8 cellular contexts compared by ENCODE assay signal in genomic region chr17:81860756-81861568, GRCh38. TPM values are rescaled to one million over a fixed set of nuclear protein-coding genes. Genes with fewer than 3 reads are reported as not detected.
A peak's percentile ranks its signal among the peaks of the same experiment; 100 is the strongest.
DNase-seq lines count a peak whose midpoint lies in the region; ATAC-seq and TF ChIP-seq lines count a peak whose summit lies in the region.

No MANE protein-coding gene starts in this region.

- TF ChIP-seq CTCF in GM10248 (IDR thresholded peaks at IDR 0.05; ENCODE audit: control extremely low read depth, extremely low read depth, low read depth, missing control alignments) (no peak), SK-N-SH (IDR thresholded peaks at IDR 0.05) (no peak), suprapubic skin (IDR thresholded peaks at IDR 0.05) (no peak)

- TF ChIP-seq RAD21 in SK-N-SH (IDR thresholded peaks at IDR 0.05; ENCODE audit: low read length), result no peak

- peak overlapping the region; percentile 77 to 95 for H3K4me3 ChIP-seq in SK-N-SH (ENCODE audit: low read depth in 2 of 2, low read length in 1 of 2)
- H3K4me3 ChIP-seq in suprapubic skin, result peak overlapping the region; percentile 69

- peak overlapping the region; percentile 52; the same call in 1 of the 2 replicates for H2AFZ ChIP-seq in SK-N-SH (ENCODE audit: low read depth)

- H3K27ac ChIP-seq in SK-N-SH (ENCODE audit: low read depth in 2 of 2, low read length in 1 of 2), result peak overlapping the region; percentile 90 to 92
- H3K27ac ChIP-seq in suprapubic skin, result peak overlapping the region; percentile 97

- ATAC-seq in HG02610 (IDR thresholded peaks at IDR 0.05; ENCODE audit: unreplicated experiment), result peak; percentile 81
- peak; percentile 87 to 90 for ATAC-seq in activated naive CD4-positive, alpha-beta T cell treated with anti-CD3 and anti-CD28 coated beads, Interleukin-2, amount 50 U/mL, for 72 hours

- H4K20me1 ChIP-seq in SK-N-SH (ENCODE audit: insufficient read depth), result peaks cover 53% of the 10 kb centered on the region

- no peak; a peak in 1 of 4 replicates for TF ChIP-seq EP300 in SK-N-SH (IDR thresholded peaks at IDR 0.05; ENCODE audit: borderline replicate concordance in 1 of 2, low read depth in 1 of 2, low read length in 1 of 2)
- no peak for TF ChIP-seq EP300 in suprapubic skin (IDR thresholded peaks at IDR 0.05)

- POLR2A ChIA-PET in GM10248 (lab: Yijun Ruan, JAX) (interaction anchor here (0.5 to 3.6 kb wide), 3 partner anchors 9 to 26 kb away, joined by 5 to 21 read pairs (median 6); no protein-coding TSS in a partner anchor), SK-N-SH (lab: Yijun Ruan, JAX) (interaction anchor here (0.6 to 2.3 kb wide), 9 partner anchors 9 to 178 kb away, joined by 3 to 16 read pairs (median 3); partner anchors contain the start of genes ALYREF, ANAPC11, ARHGDIA and MRPL12)

- no peaks in the 10 kb centered on the region for H3K9me2 ChIP-seq in SK-N-SH

- no peaks in the 10 kb centered on the region for H3K27me3 ChIP-seq in SK-N-SH (ENCODE audit: insufficient read depth)
- H3K27me3 ChIP-seq in suprapubic skin, result no peaks in the 10 kb centered on the region

- CTCF ChIA-PET in GM10248 (lab: Yijun Ruan, JAX), result interaction anchor here (1.9 kb wide), 1 partner anchor 9 kb away, joined by 8 read pairs; no protein-coding TSS in a partner anchor
- CTCF ChIA-PET in SK-N-SH (lab: Yijun Ruan, JAX), result interaction anchor here (0.7 to 3.6 kb wide), 6 partner anchors 9 to 148 kb away, joined by 3 to 13 read pairs (median 6); partner anchors contain the start of genes ARHGDIA and SLC25A10

- H3K9me3 Mint-ChIP-seq in activated naive CD4-positive, alpha-beta T cell treated with anti-CD3 and anti-CD28 coated beads, Interleukin-2, amount 50 U/mL, for 72 hours, result no peaks in the 10 kb centered on the region

- peaks cover 94% of the 10 kb centered on the region for H3K79me2 ChIP-seq in SK-N-SH (ENCODE audit: insufficient read depth)

- H3K4me2 ChIP-seq in SK-N-SH, result peak overlapping the region; percentile 99

- H3K4me1 ChIP-seq in SK-N-SH (ENCODE audit: control insufficient read depth in 1 of 2, insufficient read depth in 2 of 2, low read depth in 1 of 2, low read length in 1 of 2) (peaks cover 28 to 37% of the 10 kb centered on the region in 2 experiments), suprapubic skin (peaks cover 72% of the 10 kb centered on the region)

- peaks cover 28 to 42% of the 10 kb centered on the region in 2 donors for H3K36me3 Mint-ChIP-seq in activated naive CD4-positive, alpha-beta T cell treated with anti-CD3 and anti-CD28 coated beads, Interleukin-2, amount 50 U/mL, for 72 hours

- under 1% methylated on average over 59 of the region's 74 CpGs for WGBS in SK-N-SH (ENCODE audit: low lambda C conversion rate)
- WGBS in suprapubic skin, result under 1% methylated on average over 57 of the region's 74 CpGs

- DNase-seq in GM10248 (ENCODE audit: extremely low spot score) (peak; percentile 99), NCI-H1092 (lab: John Stamatoyannopoulos, UW) (peak; percentile 100), SK-N-SH (peak; percentile 100), glomerular endothelial cell (ENCODE audit: extremely low read depth, low read depth, low spot score) (peak; percentile 100), nucleus accumbens (lab: John Stamatoyannopoulos, UW) (peak; percentile 97 to 100 (median 99)), suprapubic skin (ENCODE audit: low spot score in 2 of 2) (peak; percentile 100)
- peak; percentile 99 to 100 for DNase-seq in activated naive CD4-positive, alpha-beta T cell treated with anti-CD3 and anti-CD28 coated beads, Interleukin-2, amount 50 U/mL, for 72 hours (ENCODE audit: low spot score in 2 of 2)

- H3K9ac ChIP-seq in SK-N-SH, result peak overlapping the region; percentile 98

- peaks cover 31 to 60% of the 10 kb centered on the region in 2 experiments for H3K36me3 ChIP-seq in SK-N-SH (replicated peaks in 1 of 2; ENCODE audit: control insufficient read depth in 1 of 2, insufficient read depth in 2 of 2, low read length in 1 of 2)
- H3K36me3 ChIP-seq in suprapubic skin, result peaks cover 11% of the 10 kb centered on the region

- peak overlapping the region; percentile 96 to 98 for H3K27ac Mint-ChIP-seq in activated naive CD4-positive, alpha-beta T cell treated with anti-CD3 and anti-CD28 coated beads, Interleukin-2, amount 50 U/mL, for 72 hours

- TF ChIP-seq POLR2A in suprapubic skin (IDR thresholded peaks at IDR 0.05), result peak; percentile 68 to 93

- H3K9me3 ChIP-seq in SK-N-SH (no peaks in the 10 kb centered on the region), suprapubic skin (no peaks in the 10 kb centered on the region)

- H3F3A ChIP-seq in SK-N-SH (replicated peaks; ENCODE audit: insufficient read depth), result peaks cover 27% of the 10 kb centered on the region

TF ChIP-seq in SK-N-SH, 30 proteins besides CTCF, POLR2A, EP300 and RAD21 (continues in another document):
- TF ChIP-seq NFIC (IDR thresholded peaks at IDR 0.05; ENCODE audit: borderline replicate concordance), result no peak
- no peak for TF ChIP-seq FOXJ3 (CRISPR knock-in tag; IDR thresholded peaks at IDR 0.05)
- no peak for TF ChIP-seq TEAD4 (IDR thresholded peaks at IDR 0.05; ENCODE audit: borderline replicate concordance, insufficient read depth)
- TF ChIP-seq, protein P1, sequence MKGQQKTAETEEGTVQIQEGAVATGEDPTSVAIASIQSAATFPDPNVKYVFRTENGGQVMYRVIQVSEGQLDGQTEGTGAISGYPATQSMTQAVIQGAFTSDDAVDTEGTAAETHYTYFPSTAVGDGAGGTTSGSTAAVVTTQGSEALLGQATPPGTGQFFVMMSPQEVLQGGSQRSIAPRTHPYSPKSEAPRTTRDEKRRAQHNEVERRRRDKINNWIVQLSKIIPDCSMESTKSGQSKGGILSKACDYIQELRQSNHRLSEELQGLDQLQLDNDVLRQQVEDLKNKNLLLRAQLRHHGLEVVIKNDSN (IDR thresholded peaks at IDR 0.05; ENCODE audit: borderline replicate concordance, low read depth), result peak; percentile 60; the same call in 1 of the 2 replicates
- peak; percentile 93; the same call in 1 of the 2 replicates for TF ChIP-seq SIN3A (IDR thresholded peaks at IDR 0.05; ENCODE audit: borderline replicate concordance, low read depth, low read length)

RNA-seq across cellular contexts. Expression of gene P4HB, which starts 0.6 kb away (rescaled TPM):
- 112 and 165 TPM in 2 replicates for polyA plus RNA-seq in SK-N-SH (2012; rRNA removed)
- polyA plus RNA-seq in SK-N-SH (2012; cell fraction: cytosol; rRNA removed), result 240 and 314 TPM in 2 replicates
- 212 and 321 TPM in 2 replicates for polyA plus RNA-seq in SK-N-SH (2012; cell fraction: nucleus; rRNA removed)
- 100 to 1,000 TPM; 382 to 460 TPM for total RNA-seq in activated naive CD4-positive, alpha-beta T cell treated with anti-CD3 and anti-CD28 coated beads, Interleukin-2, amount 50 U/mL, for 72 hours
- total RNA-seq in glomerular endothelial cell (3,025 and 3,034 TPM in 2 replicates), suprapubic skin (1,000 to 10,000 TPM in 1 of 4 donors, 100 to 1,000 TPM in 3; 521 to 1,041 (median 898) TPM)

RNA-seq across cellular contexts. Expression of gene ARHGDIA, which starts 10.2 kb away (rescaled TPM):
- 184 and 385 TPM in 2 replicates for polyA plus RNA-seq in SK-N-SH (2012; rRNA removed)
- 158 and 279 TPM in 2 replicates for polyA plus RNA-seq in SK-N-SH (2012; cell fraction: cytosol; rRNA removed)
- 650 and 681 TPM in 2 replicates for polyA plus RNA-seq in SK-N-SH (2012; cell fraction: nucleus; rRNA removed)
- 100 to 1,000 TPM; 328 to 513 TPM for total RNA-seq in activated naive CD4-positive, alpha-beta T cell treated with anti-CD3 and anti-CD28 coated beads, Interleukin-2, amount 50 U/mL, for 72 hours
- total RNA-seq in glomerular endothelial cell (426 and 442 TPM in 2 replicates), suprapubic skin (100 to 1,000 TPM; 157 to 202 (median 180) TPM)

RNA-seq across cellular contexts. Expression of gene PPP1R27, which starts 26.1 kb away (rescaled TPM):
- 0.07 and 0.16 TPM in 2 replicates for polyA plus RNA-seq in SK-N-SH (2012; rRNA removed)
- 0.01 TPM in 1 of 2 replicates, not detected in the other for polyA plus RNA-seq in SK-N-SH (2012; cell fraction: cytosol; rRNA removed)
- 0.19 and 0.23 TPM in 2 replicates for polyA plus RNA-seq in SK-N-SH (2012; cell fraction: nucleus; rRNA removed)
- not detected for total RNA-seq in activated naive CD4-positive, alpha-beta T cell treated with anti-CD3 and anti-CD28 coated beads, Interleukin-2, amount 50 U/mL, for 72 hours
- total RNA-seq in glomerular endothelial cell (not detected in 2 replicates), suprapubic skin (1 to 10 TPM in 1 of 4 donors, not detected in 3; 1.3 TPM)

RNA-seq across cellular contexts. Expression of gene MCRIP1, which starts 27.9 kb away (rescaled TPM):
- 120 and 156 TPM in 2 replicates for polyA plus RNA-seq in SK-N-SH (2012; rRNA removed)
- polyA plus RNA-seq in SK-N-SH (2012; cell fraction: cytosol; rRNA removed), result 65.6 and 105 TPM in 2 replicates
- polyA plus RNA-seq in SK-N-SH (2012; cell fraction: nucleus; rRNA removed), result 167 and 258 TPM in 2 replicates
- total RNA-seq in activated naive CD4-positive, alpha-beta T cell treated with anti-CD3 and anti-CD28 coated beads, Interleukin-2, amount 50 U/mL, for 72 hours, result 10 to 100 TPM; 40.4 to 55.3 TPM
- 134 and 148 TPM in 2 replicates for total RNA-seq in glomerular endothelial cell
- 10 to 100 TPM; 20.3 to 29.3 (median 27.4) TPM for total RNA-seq in suprapubic skin

RNA-seq across cellular contexts. Expression of gene ALYREF, which starts 30.4 kb away (rescaled TPM):
- polyA plus RNA-seq in SK-N-SH (2012; rRNA removed), result 176 and 269 TPM in 2 replicates
- 159 and 175 TPM in 2 replicates for polyA plus RNA-seq in SK-N-SH (2012; cell fraction: cytosol; rRNA removed)
- polyA plus RNA-seq in SK-N-SH (2012; cell fraction: nucleus; rRNA removed), result 164 and 238 TPM in 2 replicates
- 100 to 1,000 TPM; 186 TPM for total RNA-seq in activated naive CD4-positive, alpha-beta T cell treated with anti-CD3 and anti-CD28 coated beads, Interleukin-2, amount 50 U/mL, for 72 hours
- total RNA-seq in glomerular endothelial cell, result 151 and 152 TPM in 2 replicates
- total RNA-seq in suprapubic skin, result 100 to 1,000 TPM in 2 of 4 donors, 10 to 100 TPM in 2; 43.0 to 110 (median 96.3) TPM

Comparison
In these comparisons a context has a peak if more than half of its experiments do, and no peak if none do; other contexts are left out.
1. Peak in every context shown above with its lines: DNase-seq, ATAC-seq, H3K4me3 ChIP-seq and H3K27ac ChIP-seq.